25 cellular contexts compared by ENCODE assay signal in genomic region chrX:129041319-129041718, GRCh38.
DNase-seq lines count a peak whose midpoint lies in the region; ATAC-seq, FAIRE-seq and TF ChIP-seq lines count a peak whose summit lies in the region.
"Had no signal": no experiment of that assay in that cellular context is flagged by ENCODE, and none has a peak within 500 bp of the region (broad histone marks: within the 10 kb centered on the region; RNA-seq: fewer than 3 reads in every experiment).

No MANE protein-coding gene starts in this region.

- no peak overlapping the region for H2BK120ac ChIP-seq in neuronal stem cell (ENCODE audit: low read depth, low read length)
- no peak overlapping the region for H2BK120ac ChIP-seq in trophoblast cell (ENCODE audit: insufficient read depth, low read length, poor library complexity)

- intact Hi-C loops in aorta (cut with DNase I), result no loop called here

- H4K91ac ChIP-seq in neuronal stem cell (ENCODE audit: low read depth, low read length, poor library complexity) (no peak overlapping the region), trophoblast cell (ENCODE audit: low read depth, low read length) (no peak overlapping the region)

- DNase-seq in neuronal stem cell (ENCODE audit: low spot score), result no peak
- no peak for DNase-seq in trophoblast cell
- no peak for DNase-seq in kidney tubule cell (ENCODE audit: low spot score)
- DNase-seq in aorta, result no peak
- DNase-seq in GM12891 (ENCODE audit: insufficient read length, low spot score), result no peak
- DNase-seq: 8988T; ACHN; BE2C; C1 segment of cervical spinal cord; CD4-positive, alpha-beta memory T cell; CD4-positive, CD25-positive, alpha-beta regulatory T cell; CD8-positive, alpha-beta memory T cell; COR-L47; DMS 273 treated with DMSO at 0.1 percent for 48 hours; DMS153; DMS53; DMS79; DND-41; EL; GDM1 had no signal

- no peak overlapping the region for H3K4ac ChIP-seq in neuronal stem cell (ENCODE audit: low read length)
- no peak overlapping the region for H3K4ac ChIP-seq in trophoblast cell (ENCODE audit: low read depth, low read length)

- ATAC-seq in gastroesophageal sphincter, result peak; percentile 10
- ATAC-seq in aorta (ENCODE audit: low FRiP score), result no peak
- ATAC-seq: GM12878 had no signal

- no peak overlapping the region for H2AK5ac ChIP-seq in neuronal stem cell (ENCODE audit: low read depth, low read length)
- H2AK5ac ChIP-seq in trophoblast cell (ENCODE audit: low read length), result no peak overlapping the region

- peak overlapping the region; percentile 28 for H3K18ac ChIP-seq in neuronal stem cell (ENCODE audit: low read length)
- no peak overlapping the region for H3K18ac ChIP-seq in trophoblast cell (ENCODE audit: low read length)

- H3K79me2 ChIP-seq in trophoblast cell (ENCODE audit: control insufficient read depth, insufficient read depth, low read length, poor library complexity), result no peaks in the 10 kb centered on the region

- H4K12ac ChIP-seq in trophoblast cell (ENCODE audit: low read depth, low read length), result peak overlapping the region; percentile 18

- H2BK15ac ChIP-seq in neuronal stem cell (ENCODE audit: low read length), result no peak overlapping the region

- no peak overlapping the region for H3K4me2 ChIP-seq in neuronal stem cell (ENCODE audit: insufficient read depth, low read length, poor library complexity, severe bottlenecking)
- no peak overlapping the region for H3K4me2 ChIP-seq in trophoblast cell (ENCODE audit: low read length)
- H3K4me2 ChIP-seq: BLaER1 had no signal

- H4K8ac ChIP-seq in neuronal stem cell (ENCODE audit: low read depth, low read length), result no peak overlapping the region
- peak overlapping the region; percentile 5 for H4K8ac ChIP-seq in trophoblast cell (ENCODE audit: low read depth, low read length)

- FAIRE-seq in GM12891 (lab: Jason Lieb, UNC), result no peak
- FAIRE-seq: A204.1, GM12878, GM19239 had no signal

- no peaks in the 10 kb centered on the region for H3K36me3 ChIP-seq in gastroesophageal sphincter
- no peaks in the 10 kb centered on the region for H3K36me3 ChIP-seq in neuronal stem cell (replicated peaks in 1 of 2; ENCODE audit: control insufficient read depth in 2 of 2, insufficient read depth in 2 of 2, low read length in 2 of 2)
- no peaks in the 10 kb centered on the region for H3K36me3 ChIP-seq in trophoblast cell (ENCODE audit: control insufficient read depth in 1 of 2, insufficient read depth in 2 of 2, low read length in 2 of 2)
- no peaks in the 10 kb centered on the region for H3K36me3 ChIP-seq in aorta (ENCODE audit: control insufficient read depth in 1 of 2, insufficient read depth in 2 of 2, low read length in 1 of 2)
- H3K36me3 ChIP-seq: BE2C, BLaER1 had no signal

- TF ChIP-seq EP300 in gastroesophageal sphincter (IDR thresholded peaks at IDR 0.05), result no peak

- TF ChIP-seq POLR2A in gastroesophageal sphincter (IDR thresholded peaks at IDR 0.05) (no peak), GM12891 (IDR thresholded peaks at IDR 0.05; ENCODE audit: low read depth, low read length) (no peak)

- H3K23ac ChIP-seq in neuronal stem cell (ENCODE audit: low read depth, low read length, poor library complexity) (no peak overlapping the region), trophoblast cell (ENCODE audit: low read length) (no peak overlapping the region)

- no peak overlapping the region for H2BK5ac ChIP-seq in neuronal stem cell (ENCODE audit: low read length)
- H2BK5ac ChIP-seq in trophoblast cell (ENCODE audit: low read depth, low read length, poor library complexity), result no peak overlapping the region

- H3K9me3 ChIP-seq in gastroesophageal sphincter, result no peaks in the 10 kb centered on the region
- H3K9me3 ChIP-seq in neuronal stem cell (replicated peaks in 1 of 2; ENCODE audit: control insufficient read depth in 2 of 2, insufficient read depth in 1 of 2, low read depth in 1 of 2, low read length in 2 of 2), result peaks cover 0 to 3% of the 10 kb centered on the region in 2 donors
- peaks cover 2% of the 10 kb centered on the region for H3K9me3 ChIP-seq in trophoblast cell (ENCODE audit: insufficient read depth, low read depth, low read length)
- H3K9me3 ChIP-seq in aorta (ENCODE audit: control insufficient read depth, low read length), result no peaks in the 10 kb centered on the region
- H3K9me3 ChIP-seq: BE2C, BLaER1 had no signal

- H3K4me1 ChIP-seq in gastroesophageal sphincter (no peaks in the 10 kb centered on the region), neuronal stem cell (ENCODE audit: control insufficient read depth in 2 of 2, insufficient read depth in 1 of 2, low read depth in 1 of 2, low read length in 2 of 2) (no peaks in the 10 kb centered on the region), trophoblast cell (ENCODE audit: control insufficient read depth in 1 of 2, insufficient read depth in 2 of 2, low read length in 2 of 2) (peaks cover 0 to 5% of the 10 kb centered on the region in 2 experiments), aorta (ENCODE audit: control insufficient read depth in 1 of 2, insufficient read depth in 2 of 2, low read length in 2 of 2) (no peaks in the 10 kb centered on the region)
- H3K4me1 ChIP-seq: BE2C, BLaER1 had no signal

- H3K79me1 ChIP-seq in neuronal stem cell (ENCODE audit: low read depth, low read length), result no peaks in the 10 kb centered on the region
- no peaks in the 10 kb centered on the region for H3K79me1 ChIP-seq in trophoblast cell (ENCODE audit: low read length)

- H2BK12ac ChIP-seq in neuronal stem cell (ENCODE audit: low read length), result no peak overlapping the region
- no peak overlapping the region for H2BK12ac ChIP-seq in trophoblast cell (ENCODE audit: low read length)

- no CpG with 5 or more reads among the region's 5 CpGs for WGBS in gastroesophageal sphincter (ENCODE audit: low coverage in 1 of 2), 2 donors
- no CpG with 5 or more reads among the region's 5 CpGs for WGBS in neuronal stem cell (ENCODE audit: extremely low coverage in 2 of 2, insufficient read length in 2 of 2, insufficient replicate concordance in 1 of 2), 2 donors
- WGBS in trophoblast cell (ENCODE audit: extremely low coverage, insufficient coverage, insufficient read length), result no CpG with 5 or more reads among the region's 5 CpGs
- 88 to 90% methylated on average over 5 of the region's 5 CpGs for WGBS in aorta, 2 donors

- H3K14ac ChIP-seq in neuronal stem cell (ENCODE audit: low read length) (no peak overlapping the region), trophoblast cell (ENCODE audit: low read length) (no peak overlapping the region)

- H3K27me3 ChIP-seq in gastroesophageal sphincter, result no peaks in the 10 kb centered on the region
- no peaks in the 10 kb centered on the region for H3K27me3 ChIP-seq in neuronal stem cell (ENCODE audit: control insufficient read depth in 3 of 3, insufficient read depth in 3 of 3, low read depth in 1 of 3, low read length in 3 of 3)
- H3K27me3 ChIP-seq in trophoblast cell (ENCODE audit: insufficient read depth, low read length), result no peaks in the 10 kb centered on the region
- H3K27me3 ChIP-seq in aorta (ENCODE audit: control insufficient read depth in 1 of 2, insufficient read depth in 2 of 2, low read length in 1 of 2), result no peaks in the 10 kb centered on the region
- H3K27me3 ChIP-seq: BE2C had no signal

- H3K4me3 ChIP-seq in gastroesophageal sphincter (no peak overlapping the region), neuronal stem cell (ENCODE audit: low read length in 2 of 2) (no peak overlapping the region), trophoblast cell (ENCODE audit: low read depth, low read length) (no peak overlapping the region), aorta (ENCODE audit: low read length in 2 of 2) (no peak overlapping the region)
- H3K4me3 ChIP-seq: BLaER1, GM12878 had no signal

- H3K27ac ChIP-seq in gastroesophageal sphincter (no peak overlapping the region), neuronal stem cell (replicated peaks; ENCODE audit: low read length) (no peak overlapping the region), trophoblast cell (ENCODE audit: low read depth, low read length) (no peak overlapping the region), aorta (ENCODE audit: low read depth in 1 of 2, low read length in 2 of 2) (no peak overlapping the region)
- H3K27ac ChIP-seq: BLaER1 had no signal

- no peak overlapping the region for H3K9ac ChIP-seq in neuronal stem cell (ENCODE audit: low read depth, low read length, poor library complexity)
- no peak overlapping the region for H3K9ac ChIP-seq in trophoblast cell (ENCODE audit: low read length)
- H3K9ac ChIP-seq: BLaER1 had no signal

- no peak overlapping the region for H2AFZ ChIP-seq in neuronal stem cell (ENCODE audit: low read length)
- H2AFZ ChIP-seq in trophoblast cell (ENCODE audit: insufficient read depth, low read length, poor library complexity), result no peak overlapping the region

- no peak for TF ChIP-seq CTCF in gastroesophageal sphincter (IDR thresholded peaks at IDR 0.05)

TF ChIP-seq in GM12891, 5 proteins besides CTCF, POLR2A, EP300 and RAD21:
- TF ChIP-seq PAX5 (IDR thresholded peaks at IDR 0.05; ENCODE audit: insufficient read depth, low read length, severe bottlenecking), result no peak
- TF ChIP-seq TAF1 (IDR thresholded peaks at IDR 0.05; ENCODE audit: low read depth, low read length), result no peak
- no peak for TF ChIP-seq SPI1 (IDR thresholded peaks at IDR 0.05; ENCODE audit: low read depth, low read length)
- no peak for TF ChIP-seq POU2F2 (IDR thresholded peaks at IDR 0.05; ENCODE audit: low read depth, low read length)
- no peak for TF ChIP-seq POLR2AphosphoS5 (IDR thresholded peaks at IDR 0.05; ENCODE audit: low read depth, low read length)
